Comparison of ENCODE assay signal across 8 cellular contexts in the genomic region with DNA sequence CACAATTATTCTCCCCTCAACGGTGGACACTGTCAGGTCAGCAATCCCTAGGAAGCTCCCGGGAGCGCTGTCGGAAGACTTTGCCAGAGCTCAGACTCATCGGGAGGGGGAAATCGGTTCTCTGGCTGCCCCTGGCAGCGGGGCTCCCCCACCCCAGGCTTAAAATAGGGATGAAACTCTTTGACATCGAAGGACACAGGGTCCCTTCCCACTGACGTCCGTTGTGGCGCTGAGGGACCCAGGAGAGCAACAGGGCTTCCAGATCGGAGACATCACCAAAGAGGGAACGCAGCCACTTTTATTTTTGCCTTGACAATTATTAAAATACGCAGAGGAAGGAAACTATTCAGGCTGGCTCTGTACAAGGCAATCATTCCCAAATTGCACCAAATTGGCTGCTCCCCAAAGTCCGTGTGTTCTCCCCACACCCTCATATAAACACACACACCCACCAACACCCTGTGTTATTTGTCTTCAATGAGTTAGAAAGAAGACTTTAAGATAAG.
A peak's percentile ranks its signal among the peaks of the same experiment; 100 is the strongest.
DNase-seq lines count a peak whose midpoint lies in the region; ATAC-seq and TF ChIP-seq lines count a peak whose summit lies in the region.

No MANE protein-coding gene starts in this region.

- H3K27ac ChIP-seq in WERI-Rb-1 (no peak overlapping the region), right cardiac atrium (ENCODE audit: low read length) (peak overlapping the region; percentile 25), gastrocnemius medialis (peak overlapping the region; percentile 37 to 69 (median 54)), SJCRH30 (no peak overlapping the region)

- H3K9me3 ChIP-seq in WERI-Rb-1 (ENCODE audit: severe bottlenecking) (no peaks in the 10 kb centered on the region), right cardiac atrium (ENCODE audit: control insufficient read depth, low read length) (no peaks in the 10 kb centered on the region), gastrocnemius medialis (no peaks in the 10 kb centered on the region), SJCRH30 (replicated peaks) (no peaks in the 10 kb centered on the region)

- no peak for DNase-seq in WERI-Rb-1
- DNase-seq in right cardiac atrium, result peak; percentile 53 to 86 (median 74)
- peak in 1 of 2 donors; percentile 14 for DNase-seq in gastrocnemius medialis
- DNase-seq in SJCRH30, result no peak
- no peak for DNase-seq in T-helper 9 cell
- no peak for DNase-seq in COR-L47 (lab: John Stamatoyannopoulos, UW)
- DNase-seq in retina, result no peak

- WGBS in right cardiac atrium, result 17% methylated on average over 15 of the region's 15 CpGs

- H3K4me3 ChIP-seq in WERI-Rb-1 (ENCODE audit: low read depth, low read length) (peak overlapping the region; percentile 41), right cardiac atrium (ENCODE audit: low read length) (peak overlapping the region; percentile 38), gastrocnemius medialis (peak overlapping the region; percentile 43 to 53 (median 45)), SJCRH30 (no peak overlapping the region)

- H3K4me1 ChIP-seq in right cardiac atrium (ENCODE audit: control insufficient read depth, insufficient read depth, low read length) (no peaks in the 10 kb centered on the region), gastrocnemius medialis (peaks cover 8 to 17% of the 10 kb centered on the region in 2 donors), SJCRH30 (peaks cover 12% of the 10 kb centered on the region; the same call in 1 of the 2 replicates)

- ATAC-seq in GM18517 (IDR thresholded peaks at IDR 0.05; ENCODE audit: unreplicated experiment) (peak; percentile 28), right cardiac atrium (peak; percentile 73 to 77), gastrocnemius medialis (peak; percentile 43 to 80)

- TF ChIP-seq POLR2A in gastrocnemius medialis (IDR thresholded peaks at IDR 0.05), result no peak

- intact Hi-C loops in right cardiac atrium (cut with DNase I), result loop anchor here in 2 of 4 donors (10.0 kb wide), 2 partner anchors 53 to 313 kb away; partner anchors contain the start of gene RNF152 (in 1 of the 2)
- intact Hi-C loops in gastrocnemius medialis (cut with DNase I; ENCODE audit: low total_unique reads), result loop anchor here (1.0 to 10.0 kb wide), 3 partner anchors 163 to 549 kb away; no protein-coding TSS in a partner anchor

- in situ Hi-C loops in gastrocnemius medialis (cut with MboI; ENCODE audit: low sequenced_read_pairs in 4 of 4), result loop anchor here (25.0 kb wide), 2 partner anchors 305 to 555 kb away; partner anchors contain the start of gene RNF152 (in 2 of the 4)

- H3K36me3 ChIP-seq in WERI-Rb-1 (no peaks in the 10 kb centered on the region), gastrocnemius medialis (no peaks in the 10 kb centered on the region), SJCRH30 (no peaks in the 10 kb centered on the region)

- TF ChIP-seq CTCF in WERI-Rb-1 (IDR thresholded peaks at IDR 0.05; ENCODE audit: low read depth, low read length), result no peak
- TF ChIP-seq CTCF in gastrocnemius medialis (IDR thresholded peaks at IDR 0.05 in 4 of 5, conservative IDR thresholded peaks at IDR 0.05 in 1 of 5), result peak in 2 of 5 experiments; percentile 2 to 33

- peaks cover 6% of the 10 kb centered on the region for H3K27me3 ChIP-seq in WERI-Rb-1 (ENCODE audit: insufficient read depth, low read depth, severe bottlenecking)
- H3K27me3 ChIP-seq in right cardiac atrium (ENCODE audit: control insufficient read depth, insufficient read depth), result no peaks in the 10 kb centered on the region
- no peaks in the 10 kb centered on the region for H3K27me3 ChIP-seq in gastrocnemius medialis
- no peaks in the 10 kb centered on the region for H3K27me3 ChIP-seq in SJCRH30

Comparison
In these comparisons a context has a peak if more than half of its experiments do, and no peak if none do; other contexts are left out.
1. DNase-seq: peak in right cardiac atrium (3 of 3); none in WERI-Rb-1 (single experiment), SJCRH30 (0 of 2), T-helper 9 cell (single experiment), COR-L47 (single experiment) and retina (single experiment).
2. H3K27ac ChIP-seq: peak in right cardiac atrium (single experiment) and gastrocnemius medialis (4 of 4); none in WERI-Rb-1 (single experiment) and SJCRH30 (single experiment).
3. Peak in every context shown above with its lines, with median percentiles within 50 percentile points of each other: ATAC-seq.